Comparison of ENCODE assay signal across 1 cellular context in genomic region chr2:77434880-77435279, GRCh38.
TF ChIP-seq lines count a peak whose summit lies in the region.

No MANE protein-coding gene starts in this region.

TF ChIP-seq in WTC11, 78 proteins besides CTCF, POLR2A, EP300 and RAD21 (continued from another document):
- TF ChIP-seq, protein P1, sequence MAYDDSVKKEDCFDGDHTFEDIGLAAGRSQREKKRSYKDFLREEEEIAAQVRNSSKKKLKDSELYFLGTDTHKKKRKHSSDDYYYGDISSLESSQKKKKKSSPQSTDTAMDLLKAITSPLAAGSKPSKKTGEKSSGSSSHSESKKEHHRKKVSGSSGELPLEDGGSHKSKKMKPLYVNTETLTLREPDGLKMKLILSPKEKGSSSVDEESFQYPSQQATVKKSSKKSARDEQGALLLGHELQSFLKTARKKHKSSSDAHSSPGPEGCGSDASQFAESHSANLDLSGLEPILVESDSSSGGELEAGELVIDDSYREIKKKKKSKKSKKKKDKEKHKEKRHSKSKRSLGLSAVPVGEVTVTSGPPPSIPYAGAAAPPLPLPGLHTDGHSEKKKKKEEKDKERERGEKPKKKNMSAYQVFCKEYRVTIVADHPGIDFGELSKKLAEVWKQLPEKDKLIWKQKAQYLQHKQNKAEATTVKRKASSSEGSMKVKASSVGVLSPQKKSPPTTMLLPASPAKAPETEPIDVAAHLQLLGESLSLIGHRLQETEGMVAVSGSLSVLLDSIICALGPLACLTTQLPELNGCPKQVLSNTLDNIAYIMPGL (CRISPR knock-in tag; IDR thresholded peaks at IDR 0.05): no peak
- no peak for TF ChIP-seq ZNF281 (CRISPR knock-in tag; IDR thresholded peaks at IDR 0.05)
- TF ChIP-seq GTF2I (CRISPR knock-in tag; conservative IDR thresholded peaks at IDR 0.05): no peak
- no peak for TF ChIP-seq KAT7 (CRISPR knock-in tag; IDR thresholded peaks at IDR 0.05; ENCODE audit: borderline replicate concordance)
- no peak for TF ChIP-seq GRHL2 (CRISPR knock-in tag; IDR thresholded peaks at IDR 0.05; ENCODE audit: insufficient replicate concordance, severe bottlenecking)
- TF ChIP-seq, protein P2, sequence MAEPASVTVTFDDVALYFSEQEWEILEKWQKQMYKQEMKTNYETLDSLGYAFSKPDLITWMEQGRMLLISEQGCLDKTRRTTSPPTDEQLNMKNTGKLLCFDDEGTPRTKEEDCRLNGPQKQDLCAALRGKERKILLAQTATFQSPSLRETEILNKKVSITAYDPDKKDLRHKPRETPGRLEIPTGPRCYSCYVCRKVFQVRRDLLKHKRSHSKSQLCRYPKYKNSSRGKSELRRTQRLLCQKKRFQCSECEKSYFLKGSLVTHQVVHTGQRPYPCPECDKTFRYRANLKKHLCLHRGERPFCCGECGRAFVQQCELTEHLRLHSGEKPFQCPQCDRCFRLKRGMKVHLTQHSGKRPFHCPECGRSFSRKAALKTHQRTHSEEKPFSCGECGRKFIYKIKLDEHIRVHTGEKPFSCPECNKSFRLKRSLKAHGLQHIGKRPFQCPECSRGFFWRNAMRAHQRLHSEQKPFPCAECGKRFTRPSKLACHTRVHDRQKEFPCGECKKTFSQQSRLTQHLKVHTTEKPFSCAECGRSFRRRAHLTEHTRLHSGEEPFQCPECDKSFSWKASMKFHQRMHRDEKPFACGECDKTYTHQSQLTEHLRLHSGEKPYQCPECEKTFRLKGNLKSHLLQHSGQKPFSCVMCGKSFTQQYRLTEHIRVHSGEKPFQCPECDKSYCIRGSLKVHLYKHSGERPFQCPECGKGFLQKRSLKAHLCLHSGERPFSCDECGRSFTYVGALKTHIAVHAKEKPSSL (CRISPR knock-in tag; conservative IDR thresholded peaks at IDR 0.05): no peak
- TF ChIP-seq ZNF512 (CRISPR knock-in tag; IDR thresholded peaks at IDR 0.05; ENCODE audit: borderline replicate concordance): no peak
- no peak for TF ChIP-seq ZNF263 (CRISPR knock-in tag; IDR thresholded peaks at IDR 0.05; ENCODE audit: low read depth)
- TF ChIP-seq FOXP1 (CRISPR knock-in tag; IDR thresholded peaks at IDR 0.05; ENCODE audit: borderline replicate concordance): no peak
